In genomic region chr1:41138549-41138948, GRCh38 we compare ENCODE assay signal across 22 cellular contexts.
DNase-seq lines count a peak whose midpoint lies in the region; ATAC-seq, FAIRE-seq and TF ChIP-seq lines count a peak whose summit lies in the region.
"Had no signal": no experiment of that assay in that cellular context is flagged by ENCODE, and none has a peak within 500 bp of the region (broad histone marks: within the 10 kb centered on the region; RNA-seq: fewer than 3 reads in every experiment).

No MANE protein-coding gene starts in this region.

- CTCF ChIA-PET in HEK293 (lab: Yijun Ruan, JAX) = no interaction called here

- no peaks in the 10 kb centered on the region for H3K9me3 ChIP-seq in HEK293 (ENCODE audit: control insufficient read depth, insufficient read depth, low read depth, low read length)
- H3K9me3 ChIP-seq: BE2C had no signal

- no peak for ATAC-seq in HG02798 (IDR thresholded peaks at IDR 0.05; ENCODE audit: poor library complexity, unreplicated experiment)
- ATAC-seq: A549, GM23338 had no signal

- H3K4me3 ChIP-seq in HEK293 (ENCODE audit: low read depth, low read length) = no peak overlapping the region
- H3K4me3 ChIP-seq in bronchial epithelial cell (ENCODE audit: low read depth, low read length) = no peak overlapping the region
- H3K4me3 ChIP-seq: A549; BLaER1 treated with 17β-estradiol and CSF1 and Interleukin-3, amounts not matched to agents 10 nM and 100 nM; GM23338 had no signal

- TF ChIP-seq CTCF in HEK293 (tag by site-specific recombination; IDR thresholded peaks at IDR 0.05) (no peak), bronchial epithelial cell (IDR thresholded peaks at IDR 0.05; ENCODE audit: insufficient read depth, low read length, severe bottlenecking) (no peak)

- H3K36me3 ChIP-seq in HEK293 (ENCODE audit: control insufficient read depth in 2 of 2, insufficient read depth in 1 of 2, low read length in 2 of 2) = peaks cover 15 to 60% of the 10 kb centered on the region in 2 experiments
- H3K36me3 ChIP-seq in bronchial epithelial cell (ENCODE audit: control insufficient read depth, insufficient read depth, low read length) = no peaks in the 10 kb centered on the region

- POLR2A ChIA-PET in HEK293 (lab: Yijun Ruan, JAX) = no interaction called here

- FAIRE-seq in GM12892 (lab: Jason Lieb, UNC) = peak; percentile 24
- FAIRE-seq in bronchial epithelial cell (lab: Jason Lieb, UNC) = no peak
- FAIRE-seq: A549, D721Med, GM12891 had no signal

- no peak overlapping the region for H3K27ac ChIP-seq in HEK293 (ENCODE audit: extremely low read depth, low read depth, low read length)
- H3K27ac ChIP-seq: A549; BLaER1 treated with 17β-estradiol and CSF1 and Interleukin-3, amounts not matched to agents 10 nM and 100 nM had no signal

- no peak for TF ChIP-seq POLR2A in GM12892 (IDR thresholded peaks at IDR 0.05; ENCODE audit: low read depth, low read length)

- no peaks in the 10 kb centered on the region for H3K4me1 ChIP-seq in HEK293 (ENCODE audit: control insufficient read depth, insufficient read depth, low read length)
- H3K4me1 ChIP-seq: A549; BE2C; BLaER1 treated with 17β-estradiol and CSF1 and Interleukin-3, amounts not matched to agents 10 nM and 100 nM had no signal

- DNase-seq in GM12892 (ENCODE audit: insufficient read length) = no peak
- peak; percentile 64 for DNase-seq in bronchial epithelial cell (ENCODE audit: low read depth)
- DNase-seq in GOT3 (lab: John Stamatoyannopoulos, UW) = no peak
- no peak for DNase-seq in EL
- DNase-seq: 8988T; ACHN; AML-193; BE2C; CD4-positive, alpha-beta T cell; CD8-positive, alpha-beta memory T cell; DMS 273 treated with DMSO at 0.1 percent for 48 hours; DMS79; GF-D8; H7; HCEC 1CT had no signal

- no peaks in the 10 kb centered on the region for H3K27me3 ChIP-seq in bronchial epithelial cell (ENCODE audit: control insufficient read depth, insufficient read depth, low read length)
- H3K27me3 ChIP-seq: BE2C; BLaER1 treated with 17β-estradiol and CSF1 and Interleukin-3, amounts not matched to agents 10 nM and 100 nM had no signal

TF ChIP-seq in HEK293, 187 proteins besides CTCF, POLR2A, EP300 and RAD21:
- TF ChIP-seq ZNF610 (tag by site-specific recombination; IDR thresholded peaks at IDR 0.05; ENCODE audit: borderline replicate concordance) (no peak), ZNF324 (tag by site-specific recombination; IDR thresholded peaks at IDR 0.05) (no peak), SCRT2 (tag by site-specific recombination; IDR thresholded peaks at IDR 0.05) (peak; percentile 82)
TF ChIP-seq in HEK293: peak in this region for 1.
